ENCODE assay signal across 8 cellular contexts in the genomic region with DNA sequence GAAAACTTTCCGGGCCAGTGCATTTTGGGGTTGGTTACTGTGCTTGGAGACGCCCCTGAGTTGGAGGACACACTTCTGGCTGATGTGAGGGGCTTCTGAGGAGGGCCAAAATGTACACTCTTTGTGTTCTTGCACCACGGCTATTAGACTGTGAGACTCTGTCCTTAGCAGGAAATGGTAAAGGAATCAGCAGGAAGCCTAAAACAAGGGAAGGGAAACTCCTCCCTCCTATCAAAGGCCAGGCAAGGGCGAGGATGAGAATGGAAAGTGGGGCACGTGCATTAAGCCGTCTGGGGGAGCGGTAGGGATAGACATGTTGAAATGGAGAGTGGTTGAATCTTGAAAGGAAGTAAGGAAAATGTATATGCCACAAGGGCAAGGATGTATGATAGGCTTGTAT. TPM values are rescaled to one million over a fixed set of nuclear protein-coding genes. Genes with fewer than 3 reads are reported as not detected.
DNase-seq lines count a peak whose midpoint lies in the region; ATAC-seq and TF ChIP-seq lines count a peak whose summit lies in the region.

No MANE protein-coding gene starts in this region.

- peaks cover 4% of the 10 kb centered on the region for H3K4me1 ChIP-seq in suprapubic skin

- peak overlapping the region; percentile 9 for H3K4me3 ChIP-seq in suprapubic skin

- TF ChIP-seq POLR2A in suprapubic skin (IDR thresholded peaks at IDR 0.05) = no peak

- CTCF ChIA-PET in activated CD8-positive, alpha-beta T cell treated with anti-CD3 and anti-CD28 coated beads, Interleukin-2, amount 10 ng/mL, durations not matched to agents 7 days and 5 days (lab: Charles Lee) = interaction anchor here (1.1 to 7.6 kb wide), 3 partner anchors 8 to 80 kb away, joined by 3 to 52 read pairs (median 4); no protein-coding TSS in a partner anchor

- peaks cover 44% of the 10 kb centered on the region for H3K4me1 Mint-ChIP-seq in T-helper 2 cell treated with Interferon-gamma antibody and Interleukin-4, amounts not matched to agents 5 μg/mL and 100 μg/mL, for 36 hours (ENCODE audit: low read depth)
- peaks cover 43% of the 10 kb centered on the region for H3K4me1 Mint-ChIP-seq in activated CD8-positive, alpha-beta T cell treated with anti-CD3 and anti-CD28 coated beads, Interleukin-2, amount 10 ng/mL, durations not matched to agents 7 days and 5 days (ENCODE audit: low read depth)

- no peaks in the 10 kb centered on the region for H3K9me3 ChIP-seq in suprapubic skin

- TF ChIP-seq CTCF in suprapubic skin (IDR thresholded peaks at IDR 0.05) = no peak

- no peak for TF ChIP-seq EP300 in suprapubic skin (IDR thresholded peaks at IDR 0.05)

- no peaks in the 10 kb centered on the region for H3K9me3 Mint-ChIP-seq in T-helper 2 cell treated with Interferon-gamma antibody and Interleukin-4, amounts not matched to agents 5 μg/mL and 100 μg/mL, for 36 hours
- H3K9me3 Mint-ChIP-seq in activated CD8-positive, alpha-beta T cell treated with anti-CD3 and anti-CD28 coated beads, Interleukin-2, amount 10 ng/mL, durations not matched to agents 7 days and 5 days (ENCODE audit: insufficient read depth) = no peaks in the 10 kb centered on the region

- H3K27ac Mint-ChIP-seq in T-helper 2 cell treated with Interferon-gamma antibody and Interleukin-4, amounts not matched to agents 5 μg/mL and 100 μg/mL, for 36 hours = peak overlapping the region; percentile 93
- H3K27ac Mint-ChIP-seq in activated CD8-positive, alpha-beta T cell treated with anti-CD3 and anti-CD28 coated beads, Interleukin-2, amount 10 ng/mL, durations not matched to agents 7 days and 5 days = peak overlapping the region; percentile 71

- peak overlapping the region; percentile 79 for H3K4me3 Mint-ChIP-seq in T-helper 2 cell treated with Interferon-gamma antibody and Interleukin-4, amounts not matched to agents 5 μg/mL and 100 μg/mL, for 36 hours
- peak overlapping the region; percentile 20 for H3K4me3 Mint-ChIP-seq in activated CD8-positive, alpha-beta T cell treated with anti-CD3 and anti-CD28 coated beads, Interleukin-2, amount 10 ng/mL, durations not matched to agents 7 days and 5 days

- H3K27ac ChIP-seq in suprapubic skin = peak overlapping the region; percentile 82

- H3K27me3 Mint-ChIP-seq in T-helper 2 cell treated with Interferon-gamma antibody and Interleukin-4, amounts not matched to agents 5 μg/mL and 100 μg/mL, for 36 hours (ENCODE audit: low read depth) = no peaks in the 10 kb centered on the region
- H3K27me3 Mint-ChIP-seq in activated CD8-positive, alpha-beta T cell treated with anti-CD3 and anti-CD28 coated beads, Interleukin-2, amount 10 ng/mL, durations not matched to agents 7 days and 5 days (ENCODE audit: low read depth) = no peaks in the 10 kb centered on the region

- H3K27me3 ChIP-seq in suprapubic skin = no peaks in the 10 kb centered on the region

- no peak for ATAC-seq in activated CD8-positive, alpha-beta T cell treated with anti-CD3 and anti-CD28 coated beads, Interleukin-2, amount 10 ng/mL, durations not matched to agents 7 days and 5 days

- H3K36me3 Mint-ChIP-seq in T-helper 2 cell treated with Interferon-gamma antibody and Interleukin-4, amounts not matched to agents 5 μg/mL and 100 μg/mL, for 36 hours (ENCODE audit: low read depth) = peaks cover 16% of the 10 kb centered on the region
- H3K36me3 Mint-ChIP-seq in activated CD8-positive, alpha-beta T cell treated with anti-CD3 and anti-CD28 coated beads, Interleukin-2, amount 10 ng/mL, durations not matched to agents 7 days and 5 days (ENCODE audit: low read depth) = peaks cover 28% of the 10 kb centered on the region

- no peaks in the 10 kb centered on the region for H3K36me3 ChIP-seq in suprapubic skin

- WGBS in suprapubic skin = 47% methylated on average over 7 of the region's 7 CpGs

- DNase-seq in T-helper 2 cell treated with Interferon-gamma antibody and Interleukin-4, amounts not matched to agents 5 μg/mL and 100 μg/mL, for 36 hours (ENCODE audit: low spot score) = no peak
- DNase-seq in T-helper 2 cell (no peak), iPS-NIHi11 (ENCODE audit: low spot score) (peak; percentile 34), suprapubic skin (ENCODE audit: low spot score in 2 of 2) (no peak), KG1 (lab: John Stamatoyannopoulos, UW) (no peak), T1000 (lab: John Stamatoyannopoulos, UW) (no peak), NCI-H510A treated with DMSO at 0.1 percent for 48 hours (lab: John Stamatoyannopoulos, UW) (no peak)
- DNase-seq in activated CD8-positive, alpha-beta T cell treated with anti-CD3 and anti-CD28 coated beads, Interleukin-2, amount 10 ng/mL, durations not matched to agents 7 days and 5 days = no peak

- POLR2A ChIA-PET in activated CD8-positive, alpha-beta T cell treated with anti-CD3 and anti-CD28 coated beads, Interleukin-2, amount 10 ng/mL, durations not matched to agents 7 days and 5 days (lab: Charles Lee) = interaction anchor here (2.5 to 6.1 kb wide), 4 partner anchors 20 to 41 kb away, joined by 25 to 49 read pairs (median 36); no protein-coding TSS in a partner anchor

RNA-seq across cellular contexts. Expression of a gene that starts 1.8 kb away (rescaled TPM):
- total RNA-seq in activated CD8-positive, alpha-beta T cell treated with anti-CD3 and anti-CD28 coated beads, Interleukin-2, amount 10 ng/mL, durations not matched to agents 7 days and 5 days = 100 to 1,000 TPM; 166 to 168 TPM
- 10 to 100 TPM; 17.2 to 24.9 (median 21.2) TPM for total RNA-seq in suprapubic skin

RNA-seq across cellular contexts. Expression of a gene that starts 37.8 kb away (rescaled TPM):
- total RNA-seq in activated CD8-positive, alpha-beta T cell treated with anti-CD3 and anti-CD28 coated beads, Interleukin-2, amount 10 ng/mL, durations not matched to agents 7 days and 5 days = 10 to 100 TPM; 53.6 to 61.9 TPM
- total RNA-seq in suprapubic skin = 10 to 100 TPM; 29.9 to 33.4 (median 32.1) TPM

Comparison
In these comparisons a context has a peak if more than half of its experiments do, and no peak if none do; other contexts are left out.
1. RNA of a gene that starts 1.8 kb away (total RNA-seq): 166 to 168 TPM in activated CD8-positive, alpha-beta T cell treated with anti-CD3 and anti-CD28 coated beads, Interleukin-2, amount 10 ng/mL, durations not matched to agents 7 days and 5 days; 17.2 to 24.9 TPM in suprapubic skin; every median in the first group is over 4 times any median in the second.